Comparison of ENCODE assay signal across 26 cellular contexts in the genomic region with DNA sequence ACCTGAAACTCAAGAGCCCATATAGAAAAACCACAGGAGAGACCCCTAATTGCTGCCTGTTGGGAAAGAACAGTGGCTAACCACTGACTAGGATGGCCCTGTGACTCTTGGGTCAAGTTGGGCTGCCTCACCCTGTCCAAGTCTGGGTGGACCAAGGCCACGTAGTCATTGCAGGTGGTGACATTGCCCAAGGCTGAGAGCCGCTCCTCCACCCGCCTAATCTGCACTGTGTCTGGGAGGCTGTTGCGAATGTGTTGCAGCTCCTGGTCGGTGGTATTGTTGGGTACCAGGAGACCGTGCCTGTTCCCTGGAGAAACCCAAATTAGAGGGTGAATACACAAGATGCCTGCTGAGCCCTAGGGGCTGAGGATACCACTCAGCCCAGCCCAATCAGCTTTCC. TPM values are rescaled to one million over a fixed set of nuclear protein-coding genes. Genes with fewer than 3 reads are reported as not detected.
DNase-seq lines count a peak whose midpoint lies in the region; ATAC-seq and TF ChIP-seq lines count a peak whose summit lies in the region.
"Had no signal": no experiment of that assay in that cellular context is flagged by ENCODE, and none has a peak within 500 bp of the region (broad histone marks: within the 10 kb centered on the region; RNA-seq: fewer than 3 reads in every experiment).

No MANE protein-coding gene starts in this region.

- no peaks in the 10 kb centered on the region for H3K9me3 Mint-ChIP-seq in activated CD4-positive, alpha-beta T cell treated with anti-CD3 and anti-CD28 coated beads for 36 hours (ENCODE audit: low read depth)
- no peaks in the 10 kb centered on the region for H3K9me3 Mint-ChIP-seq in IgD-negative memory B cell
- H3K9me3 Mint-ChIP-seq in activated CD8-positive, alpha-beta memory T cell treated with anti-CD3 and anti-CD28 coated beads, Interleukin-2, amount 10 ng/mL, durations not matched to agents 7 days and 5 days (ENCODE audit: low read depth): no peaks in the 10 kb centered on the region
- H3K9me3 Mint-ChIP-seq: activated T-helper 2 cell treated with anti-CD3 and anti-CD28 coated beads, Interferon-gamma antibody, Interleukin-2, Interleukin-4, amounts not matched to agents 10 μg/mL and 5 μg/mL and 100 μg/mL, durations not matched to agents 14 hours and 24 hours and 36 hours; mesothelial cell of epicardium had no signal

- H3K27ac Mint-ChIP-seq in activated CD4-positive, alpha-beta T cell treated with anti-CD3 and anti-CD28 coated beads for 36 hours: peak overlapping the region; percentile 55
- H3K27ac Mint-ChIP-seq in IgD-negative memory B cell: peak overlapping the region in 2 of 3 donors; percentile 21 to 80
- H3K27ac Mint-ChIP-seq in activated CD8-positive, alpha-beta memory T cell treated with anti-CD3 and anti-CD28 coated beads, Interleukin-2, amount 10 ng/mL, durations not matched to agents 7 days and 5 days: no peak overlapping the region
- H3K27ac Mint-ChIP-seq: activated T-helper 2 cell treated with anti-CD3 and anti-CD28 coated beads, Interferon-gamma antibody, Interleukin-2, Interleukin-4, amounts not matched to agents 10 μg/mL and 5 μg/mL and 100 μg/mL, durations not matched to agents 14 hours and 24 hours and 36 hours; progenitor cell of endocrine pancreas had no signal

- H3K4me2 ChIP-seq in smooth muscle cell: no peak overlapping the region

- no peaks in the 10 kb centered on the region for H3K36me3 ChIP-seq in smooth muscle cell (ENCODE audit: low read depth)

- peaks cover 20% of the 10 kb centered on the region for H3K4me1 Mint-ChIP-seq in activated CD4-positive, alpha-beta T cell treated with anti-CD3 and anti-CD28 coated beads for 36 hours
- H3K4me1 Mint-ChIP-seq in IgD-negative memory B cell: peaks cover 8 to 28% (median 26%) of the 10 kb centered on the region in 3 donors
- H3K4me1 Mint-ChIP-seq in activated CD8-positive, alpha-beta memory T cell treated with anti-CD3 and anti-CD28 coated beads, Interleukin-2, amount 10 ng/mL, durations not matched to agents 7 days and 5 days: peaks cover 36% of the 10 kb centered on the region

- H3K4me3 Mint-ChIP-seq in activated CD4-positive, alpha-beta T cell treated with anti-CD3 and anti-CD28 coated beads for 36 hours: no peak overlapping the region
- H3K4me3 Mint-ChIP-seq in IgD-negative memory B cell: peak overlapping the region in 2 of 4 donors; percentile 5 to 93
- H3K4me3 Mint-ChIP-seq in activated CD8-positive, alpha-beta memory T cell treated with anti-CD3 and anti-CD28 coated beads, Interleukin-2, amount 10 ng/mL, durations not matched to agents 7 days and 5 days: no peak overlapping the region
- H3K4me3 Mint-ChIP-seq: mesothelial cell of epicardium had no signal

- H3K9ac ChIP-seq in smooth muscle cell (ENCODE audit: low read depth): no peak overlapping the region

- peaks cover 25% of the 10 kb centered on the region for H3F3A ChIP-seq in smooth muscle cell (ENCODE audit: low read depth)

- H2AFZ ChIP-seq in smooth muscle cell (ENCODE audit: low read depth): no peak overlapping the region

- H3K9me3 ChIP-seq in smooth muscle cell (replicated peaks; ENCODE audit: low read depth): no peaks in the 10 kb centered on the region
- H3K9me3 ChIP-seq: body of pancreas, Caco-2 had no signal

- no peaks in the 10 kb centered on the region for H3K27me3 Mint-ChIP-seq in activated CD4-positive, alpha-beta T cell treated with anti-CD3 and anti-CD28 coated beads for 36 hours
- H3K27me3 Mint-ChIP-seq in IgD-negative memory B cell: no peaks in the 10 kb centered on the region
- H3K27me3 Mint-ChIP-seq in activated CD8-positive, alpha-beta memory T cell treated with anti-CD3 and anti-CD28 coated beads, Interleukin-2, amount 10 ng/mL, durations not matched to agents 7 days and 5 days: no peaks in the 10 kb centered on the region
- H3K27me3 Mint-ChIP-seq: progenitor cell of endocrine pancreas had no signal

- no peak for DNase-seq in activated CD4-positive, alpha-beta T cell treated with anti-CD3 and anti-CD28 coated beads for 36 hours
- no peak for DNase-seq in activated CD4-positive, alpha-beta T cell treated with anti-CD3 and anti-CD28 coated beads for 1 hour
- DNase-seq in epithelial cell of prostate (ENCODE audit: low read depth, low spot score) (no peak), smooth muscle cell (lab: John Stamatoyannopoulos, UW; ENCODE audit: unreplicated experiment) (no peak), left ventricle myocardium superior (no peak)
- no peak for DNase-seq in activated CD8-positive, alpha-beta memory T cell treated with anti-CD3 and anti-CD28 coated beads, Interleukin-2, amount 10 ng/mL, durations not matched to agents 7 days and 5 days
- DNase-seq: AML-193; body of pancreas; Caco-2; glutamatergic neuron; left cardiac atrium; NCI-H1092; NCI-H2029; NCI-H226; NCI-H82; SHP77 treated with DMSO at 0.1 percent for 48 hours; stimulated activated CD4-positive, alpha-beta T cell treated with anti-CD3 and anti-CD28 coated beads, Interleukin-1b, Interleukin-23, amount 100 ng/mL, for 48 hours; stimulated activated naive CD8-positive, alpha-beta T cell treated with anti-CD3 and anti-CD28 coated beads, Interleukin-15, Interleukin-2, amounts not matched to agents 100 U/mL and 50 U/mL, for 24 hours; trophoblast cell had no signal

- no peaks in the 10 kb centered on the region for H3K27me3 ChIP-seq in smooth muscle cell (ENCODE audit: low read depth)
- H3K27me3 ChIP-seq: body of pancreas had no signal

- H3K4me3 ChIP-seq in smooth muscle cell: no peak overlapping the region
- H3K4me3 ChIP-seq: body of pancreas had no signal

- ATAC-seq in activated CD4-positive, alpha-beta T cell treated with anti-CD3 and anti-CD28 coated beads for 36 hours: no peak
- no peak for ATAC-seq in activated CD8-positive, alpha-beta memory T cell treated with anti-CD3 and anti-CD28 coated beads, Interleukin-2, amount 10 ng/mL, durations not matched to agents 7 days and 5 days
- ATAC-seq in HG02938 (IDR thresholded peaks at IDR 0.05; ENCODE audit: unreplicated experiment) (no peak), left ventricle myocardium superior (no peak)
- ATAC-seq: body of pancreas; left cardiac atrium; stimulated activated naive CD8-positive, alpha-beta T cell treated with anti-CD3 and anti-CD28 coated beads, Interleukin-15, Interleukin-2, amounts not matched to agents 100 U/mL and 50 U/mL, for 24 hours had no signal

- TF ChIP-seq CTCF in smooth muscle cell (IDR thresholded peaks at IDR 0.05; ENCODE audit: borderline replicate concordance, insufficient read depth, poor library complexity, severe bottlenecking): no peak

- WGBS in smooth muscle cell (ENCODE audit: low lambda C conversion rate): 96% methylated on average over 6 of the region's 6 CpGs

- H3K79me2 ChIP-seq in smooth muscle cell (ENCODE audit: low read depth): peaks cover 46% of the 10 kb centered on the region

- H3K36me3 Mint-ChIP-seq in activated CD4-positive, alpha-beta T cell treated with anti-CD3 and anti-CD28 coated beads for 36 hours (ENCODE audit: low read depth): peaks cover 58% of the 10 kb centered on the region
- H3K36me3 Mint-ChIP-seq in IgD-negative memory B cell: peaks cover 8% of the 10 kb centered on the region
- H3K36me3 Mint-ChIP-seq in activated CD8-positive, alpha-beta memory T cell treated with anti-CD3 and anti-CD28 coated beads, Interleukin-2, amount 10 ng/mL, durations not matched to agents 7 days and 5 days: peaks cover 37% of the 10 kb centered on the region

- POLR2A ChIA-PET in activated CD4-positive, alpha-beta T cell treated with anti-CD3 and anti-CD28 coated beads for 36 hours (lab: Charles Lee): no interaction called here

- CTCF ChIA-PET in activated CD4-positive, alpha-beta T cell treated with anti-CD3 and anti-CD28 coated beads for 36 hours (lab: Charles Lee): interaction anchor here (1.1 to 1.3 kb wide), 2 partner anchors 11 to 111 kb away, joined by 4 to 6 read pairs; no protein-coding TSS in a partner anchor
- CTCF ChIA-PET in activated CD8-positive, alpha-beta memory T cell treated with anti-CD3 and anti-CD28 coated beads, Interleukin-2, amount 10 ng/mL, durations not matched to agents 7 days and 5 days (lab: Charles Lee): no interaction called here

- intact Hi-C loops in activated CD4-positive, alpha-beta T cell treated with anti-CD3 and anti-CD28 coated beads for 36 hours (cut with DNase I, micrococcal nuclease): no loop called here
- intact Hi-C loops in left ventricle myocardium superior (cut with micrococcal nuclease): no loop called here

- peaks cover 13% of the 10 kb centered on the region for H4K20me1 ChIP-seq in smooth muscle cell (ENCODE audit: low read depth)

- peaks cover 8% of the 10 kb centered on the region for H3K4me1 ChIP-seq in smooth muscle cell (ENCODE audit: low read depth)

- H3K27ac ChIP-seq in epithelial cell of prostate: peak overlapping the region; percentile 98
- peak overlapping the region; percentile 26 for H3K27ac ChIP-seq in smooth muscle cell (ENCODE audit: low read depth)

RNA-seq across cellular contexts. Expression of gene MMP24OS, which starts 2.6 kb away (rescaled TPM):
- 10 to 100 TPM; 44.6 to 56.8 TPM for total RNA-seq in activated CD4-positive, alpha-beta T cell treated with anti-CD3 and anti-CD28 coated beads for 36 hours
- polyA plus RNA-seq in IgD-negative memory B cell (14.0 TPM), smooth muscle cell (43.7 and 44.7 TPM in 2 replicates)
- total RNA-seq in smooth muscle cell (14.3 and 22.7 TPM in 2 replicates), left ventricle myocardium superior (48.4 TPM)
- 10 to 100 TPM; 28.4 to 44.3 TPM for total RNA-seq in activated CD8-positive, alpha-beta memory T cell treated with anti-CD3 and anti-CD28 coated beads, Interleukin-2, amount 10 ng/mL, durations not matched to agents 7 days and 5 days

RNA-seq across cellular contexts. Expression of gene EIF6, which starts 4.0 kb away (rescaled TPM):
- 100 to 1,000 TPM; 110 to 124 TPM for total RNA-seq in activated CD4-positive, alpha-beta T cell treated with anti-CD3 and anti-CD28 coated beads for 36 hours
- 204 TPM for polyA plus RNA-seq in IgD-negative memory B cell
- 76.4 and 110 TPM in 2 replicates for total RNA-seq in smooth muscle cell
- polyA plus RNA-seq in smooth muscle cell: 179 and 251 TPM in 2 replicates
- 100 to 1,000 TPM in 1 of 2 experiments, 10 to 100 TPM in 1; 98.6 to 121 TPM for total RNA-seq in activated CD8-positive, alpha-beta memory T cell treated with anti-CD3 and anti-CD28 coated beads, Interleukin-2, amount 10 ng/mL, durations not matched to agents 7 days and 5 days
- total RNA-seq in left ventricle myocardium superior: 34.6 TPM

RNA-seq across cellular contexts. Expression of gene FAM83C, which starts 11.7 kb away (rescaled TPM):
- not detected for total RNA-seq in activated CD4-positive, alpha-beta T cell treated with anti-CD3 and anti-CD28 coated beads for 36 hours
- polyA plus RNA-seq in IgD-negative memory B cell (not detected), smooth muscle cell (0.05 TPM in 1 of 2 replicates, not detected in the other)
- total RNA-seq in smooth muscle cell (0.27 and 0.49 TPM in 2 replicates), left ventricle myocardium superior (not detected)
- total RNA-seq in activated CD8-positive, alpha-beta memory T cell treated with anti-CD3 and anti-CD28 coated beads, Interleukin-2, amount 10 ng/mL, durations not matched to agents 7 days and 5 days: not detected
- total RNA-seq: A172; activated T-helper 2 cell treated with anti-CD3 and anti-CD28 coated beads, Interferon-gamma antibody, Interleukin-2, Interleukin-4, amounts not matched to agents 10 μg/mL and 5 μg/mL and 100 μg/mL, durations not matched to agents 14 hours and 24 hours and 36 hours; body of pancreas; Caco-2; left cardiac atrium; mesothelial cell of epicardium; progenitor cell of endocrine pancreas had no signal
- polyA plus RNA-seq: neural cell had no signal

RNA-seq across cellular contexts. Expression of gene MMP24, which starts 54.0 kb away (rescaled TPM):
- not detected for total RNA-seq in activated CD4-positive, alpha-beta T cell treated with anti-CD3 and anti-CD28 coated beads for 36 hours
- polyA plus RNA-seq in IgD-negative memory B cell: 0.09 TPM
- 0.09 and 0.45 TPM in 2 replicates for total RNA-seq in smooth muscle cell
- 0.03 and 0.97 TPM in 2 replicates for polyA plus RNA-seq in smooth muscle cell
- total RNA-seq in activated CD8-positive, alpha-beta memory T cell treated with anti-CD3 and anti-CD28 coated beads, Interleukin-2, amount 10 ng/mL, durations not matched to agents 7 days and 5 days: not detected
- total RNA-seq in left ventricle myocardium superior: 0.45 TPM
- total RNA-seq: activated T-helper 2 cell treated with anti-CD3 and anti-CD28 coated beads, Interferon-gamma antibody, Interleukin-2, Interleukin-4, amounts not matched to agents 10 μg/mL and 5 μg/mL and 100 μg/mL, durations not matched to agents 14 hours and 24 hours and 36 hours had no signal
